In genomic region chr5:50969207-50970145, GRCh38 we compare ENCODE assay signal across 9 cellular contexts.
DNase-seq lines count a peak whose midpoint lies in the region; ATAC-seq and TF ChIP-seq lines count a peak whose summit lies in the region.
"Had no signal": no experiment of that assay in that cellular context is flagged by ENCODE, and none has a peak within 500 bp of the region (broad histone marks: within the 10 kb centered on the region; RNA-seq: fewer than 3 reads in every experiment).

No MANE protein-coding gene starts in this region.

- WGBS in upper lobe of left lung, 2 donors, result 6 to 14% methylated on average over 28 to 63 of the region's 64 CpGs

- H3K4me3 Mint-ChIP-seq in activated naive CD4-positive, alpha-beta T cell treated with anti-CD3 and anti-CD28 coated beads, Interleukin-2, amount 50 U/mL, for 24 hours, result peak overlapping the region; percentile 30

- no peak for TF ChIP-seq EP300 in upper lobe of left lung (IDR thresholded peaks at IDR 0.05)

- H3K27ac ChIP-seq in caudate nucleus (ENCODE audit: low read depth, low read length) (peak overlapping the region; percentile 44), upper lobe of left lung (no peak overlapping the region)

- peaks cover 64% of the 10 kb centered on the region for H3K27me3 Mint-ChIP-seq in activated naive CD4-positive, alpha-beta T cell treated with anti-CD3 and anti-CD28 coated beads, Interleukin-2, amount 50 U/mL, for 24 hours

- in situ Hi-C loops in KBM-7 (cut with MboI; ENCODE audit: low pct_unique_long_range_greater_than_20kb, low sequenced_read_pairs), result loop anchor here (25.0 kb wide), 1 partner anchor 1043 kb away; no protein-coding TSS in a partner anchor

- H3K36me3 ChIP-seq in mucosa of stomach (ENCODE audit: control insufficient read depth, insufficient read depth, low read length) (no peaks in the 10 kb centered on the region), upper lobe of left lung (no peaks in the 10 kb centered on the region)

- H3K9me3 Mint-ChIP-seq in activated naive CD4-positive, alpha-beta T cell treated with anti-CD3 and anti-CD28 coated beads, Interleukin-2, amount 50 U/mL, for 24 hours, result no peaks in the 10 kb centered on the region

- H3K9ac ChIP-seq in mucosa of stomach (ENCODE audit: low read length), result peak overlapping the region; percentile 61

- H3K9me3 ChIP-seq in mucosa of stomach (ENCODE audit: control insufficient read depth, low read length) (no peaks in the 10 kb centered on the region), upper lobe of left lung (no peaks in the 10 kb centered on the region)

- TF ChIP-seq POLR2A in upper lobe of left lung (IDR thresholded peaks at IDR 0.05), result no peak

- H3K4me1 ChIP-seq in mucosa of stomach (ENCODE audit: control insufficient read depth, insufficient read depth, low read length) (peaks cover 7% of the 10 kb centered on the region), upper lobe of left lung (peaks cover 17 to 39% (median 27%) of the 10 kb centered on the region in 4 donors)

- H3K4me1 Mint-ChIP-seq in activated naive CD4-positive, alpha-beta T cell treated with anti-CD3 and anti-CD28 coated beads, Interleukin-2, amount 50 U/mL, for 24 hours, result peaks cover 46% of the 10 kb centered on the region

- no peak for DNase-seq in activated naive CD4-positive, alpha-beta T cell treated with Interleukin-2 at 50 U/mL for 16 hours
- DNase-seq in caudate nucleus (lab: John Stamatoyannopoulos, UW) (peak in 18 of 61 donors; percentile 8 to 63 (median 36)), upper lobe of left lung (peak in 1 of 2 donors; percentile 74), cerebellar cortex (ENCODE audit: low spot score) (no peak), KBM-7 (no peak)
- DNase-seq: EL had no signal

- H3K27me3 ChIP-seq in mucosa of stomach (ENCODE audit: control insufficient read depth, insufficient read depth, low read length), result peaks cover 68% of the 10 kb centered on the region
- H3K27me3 ChIP-seq in upper lobe of left lung, result peaks cover 0 to 43% (median 5%) of the 10 kb centered on the region in 4 donors

- peak in 1 of 2 donors; percentile 58 for ATAC-seq in upper lobe of left lung (ENCODE audit: low FRiP score in 2 of 2)
- ATAC-seq in GM19452 (IDR thresholded peaks at IDR 0.05; ENCODE audit: unreplicated experiment), result no peak

- H3K36me3 Mint-ChIP-seq in activated naive CD4-positive, alpha-beta T cell treated with anti-CD3 and anti-CD28 coated beads, Interleukin-2, amount 50 U/mL, for 24 hours, result peaks cover 3% of the 10 kb centered on the region

- H3K4me3 ChIP-seq in mucosa of stomach (ENCODE audit: low read length) (no peak overlapping the region), upper lobe of left lung (peak overlapping the region; percentile 18 to 54 (median 42))

- no peak overlapping the region for H3K27ac Mint-ChIP-seq in activated naive CD4-positive, alpha-beta T cell treated with anti-CD3 and anti-CD28 coated beads, Interleukin-2, amount 50 U/mL, for 24 hours

- no peak for TF ChIP-seq CTCF in upper lobe of left lung (IDR thresholded peaks at IDR 0.05)
